Comparison of ENCODE assay signal across 8 cellular contexts in genomic region chr2:222424729-222425671, GRCh38. TPM values are rescaled to one million over a fixed set of nuclear protein-coding genes. Genes with fewer than 3 reads are reported as not detected.
A peak's percentile ranks its signal among the peaks of the same experiment; 100 is the strongest.
DNase-seq lines count a peak whose midpoint lies in the region; ATAC-seq and TF ChIP-seq lines count a peak whose summit lies in the region.

No MANE protein-coding gene starts in this region.

- no peak for TF ChIP-seq CTCF in GM12875 (IDR thresholded peaks at IDR 0.05; ENCODE audit: borderline replicate concordance, insufficient read depth, low read depth, low read length)
- no peak for TF ChIP-seq CTCF in Peyer's patch (IDR thresholded peaks at IDR 0.05)
- TF ChIP-seq CTCF in brain (conservative IDR thresholded peaks at IDR 0.05), result no peak

- H3K36me3 ChIP-seq in Peyer's patch, result no peaks in the 10 kb centered on the region

- H3K4me3 ChIP-seq in GM12875 (ENCODE audit: low read depth, low read length), result peak overlapping the region; percentile 80
- H3K4me3 ChIP-seq in Peyer's patch, result peak overlapping the region; percentile 53 to 90 (median 79)

- H3K27me3 ChIP-seq in Peyer's patch, result no peaks in the 10 kb centered on the region

- H3K4me3 Mint-ChIP-seq in brain, result peak overlapping the region; percentile 84 to 89 (median 88)
- peak overlapping the region; percentile 66 for H3K4me3 Mint-ChIP-seq in stimulated activated effector memory CD8-positive, alpha-beta T cell treated with anti-CD3 and anti-CD28 coated beads, Interleukin-12 subunit alpha, Interleukin-12 subunit beta, amount 100 ng/mL, for 72 hours

- H3K27ac ChIP-seq in Peyer's patch, result peak overlapping the region; percentile 72 to 94 (median 82)

- ATAC-seq in GM21825 (IDR thresholded peaks at IDR 0.05; ENCODE audit: unreplicated experiment), result peak; percentile 16
- peak; percentile 31 for ATAC-seq in stimulated activated effector memory CD8-positive, alpha-beta T cell treated with anti-CD3 and anti-CD28 coated beads, Interleukin-12 subunit alpha, Interleukin-12 subunit beta, amount 100 ng/mL, for 72 hours

- TF ChIP-seq POLR2A in Peyer's patch (IDR thresholded peaks at IDR 0.05), result no peak

- peaks cover 90% of the 10 kb centered on the region for H3K27me3 Mint-ChIP-seq in brain

- H3K9me3 ChIP-seq in Peyer's patch, result no peaks in the 10 kb centered on the region

- peak; percentile 51 to 71 (median 57) for DNase-seq in Peyer's patch
- DNase-seq in kidney glomerular epithelial cell (lab: John Stamatoyannopoulos, UW), result peak; percentile 14
- peak in 1 of 2 donors; percentile 52 for DNase-seq in stimulated activated effector memory CD8-positive, alpha-beta T cell treated with anti-CD3 and anti-CD28 coated beads, Interleukin-12 subunit alpha, Interleukin-12 subunit beta, amount 100 ng/mL, for 72 hours (ENCODE audit: low spot score in 2 of 2)
- DNase-seq in SIG-M5 (lab: John Stamatoyannopoulos, UW), result no peak
- no peak for DNase-seq in cortex of kidney (lab: John Stamatoyannopoulos, UW)

- H3K27ac Mint-ChIP-seq in brain, result peak overlapping the region in 4 of 5 experiments; percentile 33 to 58 (median 42)
- H3K27ac Mint-ChIP-seq in stimulated activated effector memory CD8-positive, alpha-beta T cell treated with anti-CD3 and anti-CD28 coated beads, Interleukin-12 subunit alpha, Interleukin-12 subunit beta, amount 100 ng/mL, for 72 hours, result peak overlapping the region; percentile 61

- H3K36me3 Mint-ChIP-seq in brain, result no peaks in the 10 kb centered on the region
- peaks cover 5% of the 10 kb centered on the region for H3K36me3 Mint-ChIP-seq in stimulated activated effector memory CD8-positive, alpha-beta T cell treated with anti-CD3 and anti-CD28 coated beads, Interleukin-12 subunit alpha, Interleukin-12 subunit beta, amount 100 ng/mL, for 72 hours

- H3K9me3 Mint-ChIP-seq in brain, result peaks cover 0 to 16% (median 4%) of the 10 kb centered on the region in 5 experiments
- H3K9me3 Mint-ChIP-seq in stimulated activated effector memory CD8-positive, alpha-beta T cell treated with anti-CD3 and anti-CD28 coated beads, Interleukin-12 subunit alpha, Interleukin-12 subunit beta, amount 100 ng/mL, for 72 hours, result no peaks in the 10 kb centered on the region

- H3K4me1 Mint-ChIP-seq in brain, result peaks cover 20% of the 10 kb centered on the region
- peaks cover 22% of the 10 kb centered on the region for H3K4me1 Mint-ChIP-seq in stimulated activated effector memory CD8-positive, alpha-beta T cell treated with anti-CD3 and anti-CD28 coated beads, Interleukin-12 subunit alpha, Interleukin-12 subunit beta, amount 100 ng/mL, for 72 hours

- peaks cover 0 to 6% (median 0%) of the 10 kb centered on the region in 4 donors for H3K4me1 ChIP-seq in Peyer's patch

RNA-seq across cellular contexts. Expression of gene SGPP2, which starts 0.7 kb away (rescaled TPM):
- 10 to 100 TPM; 10.7 to 50.3 (median 46.9) TPM for total RNA-seq in Peyer's patch
- 17.2 TPM for polyA plus RNA-seq in brain (ENCODE audit: insufficient read depth, low read depth, low replicate concordance)

Comparison
In these comparisons a context has a peak if more than half of its experiments do, and no peak if none do; other contexts are left out.
1. DNase-seq: peak in Peyer's patch (3 of 3) and kidney glomerular epithelial cell (single experiment); none in SIG-M5 (single experiment) and cortex of kidney (single experiment).